In the genomic region with DNA sequence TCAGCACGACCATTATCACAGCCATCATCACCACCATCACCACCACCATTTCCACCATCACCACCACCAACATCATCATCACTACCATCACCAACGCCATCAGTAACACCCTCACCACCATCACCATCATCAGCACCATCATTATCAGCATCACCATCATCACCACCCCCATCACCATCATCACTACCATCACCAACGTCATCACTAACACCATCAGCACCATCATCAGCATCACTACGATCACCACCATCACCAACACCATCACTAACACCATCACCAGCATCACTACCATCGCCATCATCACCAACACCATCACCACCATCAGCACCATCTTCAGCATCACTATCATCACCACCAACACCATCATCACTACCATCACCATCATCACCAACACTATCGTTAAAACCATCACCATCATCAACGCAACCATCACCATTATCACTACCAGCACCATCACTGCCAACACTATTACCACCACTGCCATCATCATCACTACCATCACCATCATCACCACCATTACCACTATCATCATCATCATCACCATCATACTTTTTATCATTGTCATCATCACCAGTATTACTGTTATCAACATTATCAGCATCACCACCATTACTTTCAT, we compare ENCODE assay signal across 2 cellular contexts.
A peak's percentile ranks its signal among the peaks of the same experiment; 100 is the strongest.
TF ChIP-seq lines count a peak whose summit lies in the region.

No MANE protein-coding gene starts in this region.

TF ChIP-seq in HEK293T, 16 proteins besides CTCF, POLR2A, EP300 and RAD21:
- TF ChIP-seq ZNF384 (IDR thresholded peaks at IDR 0.05) (no peak), CTBP1 (IDR thresholded peaks at IDR 0.05; ENCODE audit: borderline replicate concordance) (0 out of 2 replicates have a peak, but pooled peaks have one; percentile 8)

TF ChIP-seq in K562, 482 proteins besides CTCF, POLR2A, EP300 and RAD21:
- no peak for TF ChIP-seq SNAPC5 (CRISPR knock-in tag; IDR thresholded peaks at IDR 0.05)
- TF ChIP-seq ATF1 (CRISPR knock-in tag; IDR thresholded peaks at IDR 0.05): no peak
- TF ChIP-seq ATF1 (tag; IDR thresholded peaks at IDR 0.05): peak; percentile 31; the same call in 1 of the 2 replicates
- peak in 1 of 2 experiments; percentile 64; a peak in 2 of 4 replicates for TF ChIP-seq HDAC1 (IDR thresholded peaks at IDR 0.05)
- peak; percentile 77 to 78 for TF ChIP-seq KDM1A (IDR thresholded peaks at IDR 0.05)
- TF ChIP-seq CTBP1 (IDR thresholded peaks at IDR 0.05; ENCODE audit: borderline replicate concordance): peak; percentile 66; the same call in 1 of the 2 replicates
